ENCODE assay signal across 2 cellular contexts in genomic region chr20:62644044-62644795, GRCh38.
TF ChIP-seq lines count a peak whose summit lies in the region.

No MANE protein-coding gene starts in this region.

TF ChIP-seq in HepG2, 621 proteins besides CTCF, POLR2A, EP300 and RAD21 (continued from another document and continues in another):
- TF ChIP-seq TEAD3 (CRISPR knock-in tag; optimal IDR thresholded peaks at IDR 0.05; ENCODE audit: borderline replicate concordance) (peak; percentile 33), ZNF670 (CRISPR knock-in tag; IDR thresholded peaks at IDR 0.05; ENCODE audit: borderline replicate concordance) (no peak), MXD4 (CRISPR knock-in tag; IDR thresholded peaks at IDR 0.05) (no peak), MXD3 (CRISPR knock-in tag; IDR thresholded peaks at IDR 0.05) (peak; percentile 37; the same call in 1 of the 2 replicates), TARDBP (CRISPR knock-in tag; IDR thresholded peaks at IDR 0.05) (no peak), ZNF788 (CRISPR knock-in tag; IDR thresholded peaks at IDR 0.05; ENCODE audit: borderline replicate concordance) (peak; percentile 48; the same call in 1 of the 2 replicates), ZNF687 (CRISPR knock-in tag; IDR thresholded peaks at IDR 0.05) (peak; percentile 76), SAFB2 (CRISPR knock-in tag; IDR thresholded peaks at IDR 0.05; ENCODE audit: borderline replicate concordance, low read depth) (0 out of 2 replicates have a peak, but pooled peaks have one; percentile 30), ZNF550 (CRISPR knock-in tag; IDR thresholded peaks at IDR 0.05; ENCODE audit: borderline replicate concordance) (no peak), ZXDC (CRISPR knock-in tag; IDR thresholded peaks at IDR 0.05) (no peak), ZNF619 (CRISPR knock-in tag; IDR thresholded peaks at IDR 0.05) (0 out of 2 replicates have a peak, but pooled peaks have one; percentile 63), ZNF280B (CRISPR knock-in tag; IDR thresholded peaks at IDR 0.05; ENCODE audit: borderline replicate concordance) (peak; percentile 20; the same call in 1 of the 2 replicates), SRY (CRISPR knock-in tag; IDR thresholded peaks at IDR 0.05) (peak; percentile 61; the same call in 1 of the 2 replicates), ZNF761 (CRISPR knock-in tag; conservative IDR thresholded peaks at IDR 0.05) (0 out of 2 replicates have a peak, but pooled peaks have one; percentile 11), ETV5 (CRISPR knock-in tag; IDR thresholded peaks at IDR 0.05; ENCODE audit: borderline replicate concordance) (no peak), TRAFD1 (CRISPR knock-in tag; IDR thresholded peaks at IDR 0.05; ENCODE audit: borderline replicate concordance) (0 out of 2 replicates have a peak, but pooled peaks have one; percentile 57), MEIS2 (CRISPR knock-in tag; IDR thresholded peaks at IDR 0.05) (no peak)

TF ChIP-seq in WTC11, 78 proteins besides CTCF, POLR2A, EP300 and RAD21 (continued from another document):
- TF ChIP-seq USF2 (CRISPR knock-in tag; IDR thresholded peaks at IDR 0.05) (no peak), MXD4 (CRISPR knock-in tag; IDR thresholded peaks at IDR 0.05; ENCODE audit: borderline replicate concordance) (no peak), MAX (CRISPR knock-in tag; IDR thresholded peaks at IDR 0.05) (no peak)
